Comparison of ENCODE assay signal across 23 cellular contexts in genomic region chr11:134052395-134052987, GRCh38. TPM values are rescaled to one million over a fixed set of nuclear protein-coding genes. Genes with fewer than 3 reads are reported as not detected.
A peak's percentile ranks its signal among the peaks of the same experiment; 100 is the strongest.
DNase-seq lines count a peak whose midpoint lies in the region; TF ChIP-seq lines count a peak whose summit lies in the region.
"Had no signal": no experiment of that assay in that cellular context is flagged by ENCODE, and none has a peak within 500 bp of the region (broad histone marks: within the 10 kb centered on the region; RNA-seq: fewer than 3 reads in every experiment).

No MANE protein-coding gene starts in this region.

- TF ChIP-seq POLR2A in Peyer's patch (IDR thresholded peaks at IDR 0.05), result no peak

- H3K4me3 ChIP-seq in Peyer's patch (no peak overlapping the region), endodermal cell (ENCODE audit: low read length) (no peak overlapping the region)
- H3K4me3 ChIP-seq: ascending aorta, HAP-1, left ventricle myocardium inferior, SK-N-MC, skin epidermis, stomach, thyroid gland had no signal

- H3K9me3 Mint-ChIP-seq in activated CD4-positive, alpha-beta T cell treated with anti-CD3 and anti-CD28 coated beads, Interleukin-2, amount 10 ng/mL, durations not matched to agents 7 days and 5 days, result no peaks in the 10 kb centered on the region
- no peaks in the 10 kb centered on the region for H3K9me3 Mint-ChIP-seq in endodermal cell
- H3K9me3 Mint-ChIP-seq in osteocyte (ENCODE audit: unreplicated experiment), result no peaks in the 10 kb centered on the region
- H3K9me3 Mint-ChIP-seq: activated naive CD4-positive, alpha-beta T cell treated with anti-CD3 and anti-CD28 coated beads, Interleukin-2, amount 50 U/mL, for 72 hours; dendritic cell treated with granulocyte-macrophage colony-stimulating factor and Interleukin-4, amounts not matched to agents 40 ng/mL and 50 ng/mL, for 4 days; naive thymus-derived CD8-positive, alpha-beta T cell had no signal

- CTCF ChIA-PET in activated CD4-positive, alpha-beta T cell treated with anti-CD3 and anti-CD28 coated beads, Interleukin-2, amount 10 ng/mL, durations not matched to agents 7 days and 5 days (lab: Charles Lee), result no interaction called here

- H3K27ac ChIP-seq in Peyer's patch (no peak overlapping the region), endodermal cell (ENCODE audit: low read depth, low read length) (no peak overlapping the region)
- H3K27ac ChIP-seq: ascending aorta, left ventricle myocardium inferior, SK-N-MC, thyroid gland had no signal

- DNase-seq in activated CD4-positive, alpha-beta T cell treated with anti-CD3 and anti-CD28 coated beads, Interleukin-2, amount 10 ng/mL, durations not matched to agents 7 days and 5 days, result no peak
- DNase-seq in activated CD4-positive, alpha-beta T cell treated with anti-CD3 and anti-CD28 coated beads, Interleukin-2, amount 50 U/mL, for 48 hours, result no peak
- DNase-seq in Peyer's patch (peak in 2 of 3 donors; percentile 1 to 34), endodermal cell (no peak), osteocyte (ENCODE audit: extremely low spot score, unreplicated experiment) (no peak), midbrain (lab: John Stamatoyannopoulos, UW) (no peak), H4 (ENCODE audit: low spot score) (no peak), SK-N-DZ (ENCODE audit: low spot score) (no peak)
- DNase-seq: Karpas-422; left ventricle myocardium inferior; naive thymus-derived CD8-positive, alpha-beta T cell; NCI-H1436; NCI-H446; NCI-H774; stimulated activated CD4-positive, alpha-beta T cell treated with anti-CD3 and anti-CD28 coated beads, Interleukin-2, amount 100 ng/mL, for 24 hours; stomach; thyroid gland had no signal

- WGBS in endodermal cell (ENCODE audit: insufficient coverage in 1 of 2, insufficient read length in 1 of 2), 2 experiments, result 89% methylated on average over 11 to 12 of the region's 12 CpGs

- peaks cover 18% of the 10 kb centered on the region for H3K4me1 Mint-ChIP-seq in activated CD4-positive, alpha-beta T cell treated with anti-CD3 and anti-CD28 coated beads, Interleukin-2, amount 10 ng/mL, durations not matched to agents 7 days and 5 days
- H3K4me1 Mint-ChIP-seq in endodermal cell (peaks cover 17% of the 10 kb centered on the region), osteocyte (ENCODE audit: unreplicated experiment) (peaks cover 25% of the 10 kb centered on the region)

- no peak for TF ChIP-seq CTCF in Peyer's patch (IDR thresholded peaks at IDR 0.05)
- no peak for TF ChIP-seq CTCF in endodermal cell (conservative IDR thresholded peaks at IDR 0.05)
- TF ChIP-seq CTCF in osteocyte (IDR thresholded peaks at IDR 0.05), result no peak

- H3K27me3 Mint-ChIP-seq in activated CD4-positive, alpha-beta T cell treated with anti-CD3 and anti-CD28 coated beads, Interleukin-2, amount 10 ng/mL, durations not matched to agents 7 days and 5 days, result peaks cover 24% of the 10 kb centered on the region
- H3K27me3 Mint-ChIP-seq in endodermal cell (ENCODE audit: insufficient read depth) (peaks cover 5% of the 10 kb centered on the region), osteocyte (ENCODE audit: unreplicated experiment) (peaks cover 2% of the 10 kb centered on the region)

- H3K27me3 ChIP-seq in Peyer's patch (no peaks in the 10 kb centered on the region), endodermal cell (ENCODE audit: control insufficient read depth, insufficient read depth, low read length, poor library complexity, severe bottlenecking) (peaks cover 5% of the 10 kb centered on the region)
- H3K27me3 ChIP-seq: ascending aorta, thyroid gland had no signal

- H3K36me3 ChIP-seq in Peyer's patch, result no peaks in the 10 kb centered on the region
- H3K36me3 ChIP-seq in endodermal cell (ENCODE audit: control insufficient read depth, insufficient read depth, low read length), result no peaks in the 10 kb centered on the region
- H3K36me3 ChIP-seq: ascending aorta, HAP-1, left ventricle myocardium inferior, stomach, thyroid gland had no signal

- H3K36me3 Mint-ChIP-seq in activated CD4-positive, alpha-beta T cell treated with anti-CD3 and anti-CD28 coated beads, Interleukin-2, amount 10 ng/mL, durations not matched to agents 7 days and 5 days (ENCODE audit: low read depth), result no peaks in the 10 kb centered on the region
- H3K36me3 Mint-ChIP-seq in endodermal cell (ENCODE audit: low read depth) (no peaks in the 10 kb centered on the region), osteocyte (ENCODE audit: unreplicated experiment) (no peaks in the 10 kb centered on the region)
- H3K36me3 Mint-ChIP-seq: naive thymus-derived CD8-positive, alpha-beta T cell had no signal

- H3K9me3 ChIP-seq in Peyer's patch, result no peaks in the 10 kb centered on the region
- no peaks in the 10 kb centered on the region for H3K9me3 ChIP-seq in endodermal cell (ENCODE audit: control insufficient read depth, low read length)
- H3K9me3 ChIP-seq: ascending aorta, HAP-1, left ventricle myocardium inferior, stomach, thyroid gland had no signal

- H3K9ac ChIP-seq in endodermal cell (ENCODE audit: extremely low read depth, low read length, poor library complexity, severe bottlenecking), result no peak overlapping the region

- no peak overlapping the region for H3K4me3 Mint-ChIP-seq in activated CD4-positive, alpha-beta T cell treated with anti-CD3 and anti-CD28 coated beads, Interleukin-2, amount 10 ng/mL, durations not matched to agents 7 days and 5 days
- H3K4me3 Mint-ChIP-seq in endodermal cell (no peak overlapping the region), osteocyte (ENCODE audit: unreplicated experiment) (no peak overlapping the region)
- H3K4me3 Mint-ChIP-seq: dendritic cell treated with granulocyte-macrophage colony-stimulating factor and Interleukin-4, amounts not matched to agents 40 ng/mL and 50 ng/mL, for 4 days; naive thymus-derived CD8-positive, alpha-beta T cell had no signal

- peak overlapping the region; percentile 42 for H3K27ac Mint-ChIP-seq in activated CD4-positive, alpha-beta T cell treated with anti-CD3 and anti-CD28 coated beads, Interleukin-2, amount 10 ng/mL, durations not matched to agents 7 days and 5 days
- H3K27ac Mint-ChIP-seq in endodermal cell (peak overlapping the region; percentile 68), osteocyte (ENCODE audit: unreplicated experiment) (peak overlapping the region; percentile 7)
- H3K27ac Mint-ChIP-seq: activated naive CD4-positive, alpha-beta T cell treated with anti-CD3 and anti-CD28 coated beads, Interleukin-2, amount 50 U/mL, for 72 hours; dendritic cell treated with granulocyte-macrophage colony-stimulating factor and Interleukin-4, amounts not matched to agents 40 ng/mL and 50 ng/mL, for 4 days had no signal

- H3K4me1 ChIP-seq in Peyer's patch (peaks cover 0 to 7% (median 2%) of the 10 kb centered on the region in 4 donors), endodermal cell (ENCODE audit: control insufficient read depth, insufficient read depth, low read length) (peaks cover 5% of the 10 kb centered on the region)

- POLR2A ChIA-PET in activated CD4-positive, alpha-beta T cell treated with anti-CD3 and anti-CD28 coated beads, Interleukin-2, amount 10 ng/mL, durations not matched to agents 7 days and 5 days (lab: Charles Lee), result no interaction called here

RNA-seq across cellular contexts. Expression of gene JAM3, which starts 16.4 kb away (rescaled TPM):
- total RNA-seq in activated CD4-positive, alpha-beta T cell treated with anti-CD3 and anti-CD28 coated beads, Interleukin-2, amount 10 ng/mL, durations not matched to agents 7 days and 5 days, result 1 to 10 TPM; 4.8 to 5.0 TPM
- total RNA-seq in Peyer's patch (10 to 100 TPM in 1 of 4 donors, 1 to 10 TPM in 3; 4.6 to 14.0 (median 8.5) TPM), endodermal cell (10 to 100 TPM; 35.8 to 41.8 TPM), osteocyte (170 and 177 TPM in 2 replicates)
- polyA plus RNA-seq in endodermal cell (2013, experiment 1 of 2), result 110 TPM
- 105 TPM for polyA plus RNA-seq in endodermal cell (2013, experiment 2 of 2)
- 49.5 and 66.0 TPM in 2 replicates for total RNA-seq in H4 (2014; rRNA removed; shearing (Covaris generic))
- polyA plus RNA-seq in SK-N-DZ (2014; cell fraction: cytosol; rRNA removed), result 37.8 and 46.1 TPM in 2 replicates
- polyA plus RNA-seq in SK-N-DZ (2014; cell fraction: nucleus; rRNA removed), result 39.7 and 61.3 TPM in 2 replicates

Comparison
In these comparisons a context has a peak if more than half of its experiments do, and no peak if none do; other contexts are left out.
1. DNase-seq: peak in Peyer's patch (2 of 3); none in activated CD4-positive, alpha-beta T cell treated with anti-CD3 and anti-CD28 coated beads, Interleukin-2, amount 10 ng/mL, durations not matched to agents 7 days and 5 days (single experiment), activated CD4-positive, alpha-beta T cell treated with anti-CD3 and anti-CD28 coated beads, Interleukin-2, amount 50 U/mL, for 48 hours (0 of 2), endodermal cell (single experiment), osteocyte (single experiment), midbrain (single experiment), H4 (single experiment) and SK-N-DZ (single experiment).
2. H3K27ac Mint-ChIP-seq: peak in every context shown above with its lines; median percentile 68 in endodermal cell; 42 in activated CD4-positive, alpha-beta T cell treated with anti-CD3 and anti-CD28 coated beads, Interleukin-2, amount 10 ng/mL, durations not matched to agents 7 days and 5 days; 7 in osteocyte.